8 cellular contexts compared by ENCODE assay signal in the genomic region with DNA sequence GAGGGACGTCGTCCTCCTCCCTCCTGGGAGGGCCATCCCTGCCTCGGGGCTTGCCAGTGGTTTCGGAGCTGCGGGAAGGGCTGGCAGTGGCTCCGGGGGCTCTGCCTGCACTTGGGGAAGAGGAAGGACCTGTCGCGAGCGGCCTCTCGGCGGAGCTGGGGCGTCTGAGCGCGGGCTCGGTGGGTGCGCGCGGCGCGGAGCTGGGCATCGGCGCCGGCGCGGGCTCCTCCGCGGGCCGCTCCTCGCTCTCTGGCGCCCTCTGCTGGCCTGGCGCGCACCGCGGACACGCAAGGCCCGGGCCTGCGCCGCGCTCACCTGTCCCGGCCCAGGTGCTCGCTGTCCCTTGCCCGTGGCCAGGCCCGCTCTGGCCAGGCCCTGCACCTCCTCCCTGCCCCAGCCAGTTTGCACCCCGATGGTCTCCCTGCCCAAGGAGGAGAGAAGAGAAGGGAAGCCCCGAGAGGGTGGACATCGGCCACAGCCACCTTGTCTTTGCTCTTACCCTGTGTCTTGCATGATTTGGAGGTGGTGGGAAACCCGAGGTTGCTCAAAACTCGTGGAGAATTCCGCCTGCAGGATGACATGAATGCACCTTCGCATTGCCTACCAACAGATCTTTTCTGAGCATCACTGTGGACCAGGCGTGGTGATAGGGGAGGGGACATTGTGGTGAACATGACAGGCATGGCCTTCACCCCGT.
DNase-seq lines count a peak whose midpoint lies in the region; ATAC-seq, FAIRE-seq and TF ChIP-seq lines count a peak whose summit lies in the region.
"Not testable (repeated sequence)": the region's sequence is repeated elsewhere in the genome, so short reads cannot be mapped to it uniquely, and the experiment has no call there.

No MANE protein-coding gene starts in this region.

- not testable (repeated sequence) for ATAC-seq in thoracic aorta (ENCODE audit: insufficient number of reproducible peaks, low FRiP score, low read depth)

- not testable (repeated sequence) for H3K36me3 ChIP-seq in Loucy (ENCODE audit: insufficient read depth, low read length); SJCRH30; kidney (ENCODE audit: control insufficient read depth in 1 of 2, insufficient read depth in 2 of 2, low read length in 2 of 2); sigmoid colon; thoracic aorta

- intact Hi-C loops in kidney (cut with DNase I): not testable (repeated sequence)
- intact Hi-C loops in sigmoid colon (cut with DNase I): loop anchor here (2.0 kb wide), 1 partner anchor 123 kb away; no protein-coding TSS in a partner anchor

- H3K4me3 ChIP-seq in Loucy (ENCODE audit: low read length, poor library complexity, severe bottlenecking) (peak overlapping the region; percentile 60), kidney (ENCODE audit: low read length in 2 of 2) (peak overlapping the region in 1 of 2 donors; percentile 39), sigmoid colon (peak overlapping the region; percentile 22 to 49 (median 42)), thoracic aorta (peak overlapping the region; percentile 60)
- H3K4me3 ChIP-seq in SJCRH30: not testable (repeated sequence)

- not testable (repeated sequence) for H3K79me2 ChIP-seq in Loucy (ENCODE audit: insufficient read depth, low read length)

- TF ChIP-seq POLR2A in sigmoid colon (IDR thresholded peaks at IDR 0.05): not testable (repeated sequence)

- not testable (repeated sequence) for H3K9me3 ChIP-seq in Loucy (ENCODE audit: insufficient read depth, low read depth, low read length); SJCRH30 (replicated peaks); kidney (ENCODE audit: control insufficient read depth in 1 of 2, low read length in 2 of 2); sigmoid colon; thoracic aorta

- not testable (repeated sequence) for H3K27me3 ChIP-seq in Loucy (ENCODE audit: insufficient read depth, low read length, poor library complexity, severe bottlenecking); SJCRH30; thoracic aorta (replicated peaks; ENCODE audit: insufficient read depth)
- peaks cover 0 to 30% (median 0%) of the 10 kb centered on the region in 3 donors for H3K27me3 ChIP-seq in sigmoid colon

- not testable (repeated sequence) for H3K4me1 ChIP-seq in Loucy (ENCODE audit: insufficient read depth, low read length, poor library complexity, severe bottlenecking); SJCRH30; kidney (ENCODE audit: control insufficient read depth in 1 of 2, insufficient read depth in 1 of 2, low read depth in 1 of 2, low read length in 2 of 2); sigmoid colon; thoracic aorta (ENCODE audit: control insufficient read depth in 1 of 2, low read depth in 2 of 2)

- WGBS in sigmoid colon, 2 donors: 9 to 11% methylated on average over 52 of the region's 52 CpGs

- not testable (repeated sequence) for H3K9ac ChIP-seq in Loucy (ENCODE audit: low read depth, low read length, poor library complexity, severe bottlenecking); kidney (ENCODE audit: low read length in 2 of 2)

- DNase-seq in EH (ENCODE audit: low read depth) (peak; percentile 36), SJCRH30 (peak; percentile 46 to 59), kidney (peak; percentile 77)
- DNase-seq in activated T-cell treated with anti-CD3 and anti-CD28 coated beads, Interleukin-2, amount 50 U/mL, for 48 hours: peak; percentile 79 to 83
- DNase-seq in effector CD8-positive, alpha-beta T cell (lab: John Stamatoyannopoulos, UW): peak; percentile 45
- not testable (repeated sequence) for DNase-seq in sigmoid colon; thoracic aorta (ENCODE audit: low spot score)

- not testable (repeated sequence) for H3K9me2 ChIP-seq in Loucy (replicated peaks; ENCODE audit: low read depth, low read length)

- not testable (repeated sequence) for H3F3A ChIP-seq in Loucy (ENCODE audit: low read depth)

- TF ChIP-seq EP300 in sigmoid colon (IDR thresholded peaks at IDR 0.05): not testable (repeated sequence)

- TF ChIP-seq CTCF in Loucy (conservative IDR thresholded peaks at IDR 0.05; ENCODE audit: low read length) (peak; percentile 46), kidney (IDR thresholded peaks at IDR 0.05; ENCODE audit: borderline replicate concordance, extremely low read depth, insufficient read depth) (peak; percentile 92), sigmoid colon (IDR thresholded peaks at IDR 0.05) (peak in 3 of 4 experiments; percentile 7 to 56 (median 42)), thoracic aorta (IDR thresholded peaks at IDR 0.05) (peak; percentile 60)

- H3K27ac ChIP-seq in SJCRH30; kidney (ENCODE audit: low read depth in 2 of 2, low read length in 2 of 2); sigmoid colon; thoracic aorta: not testable (repeated sequence)

- FAIRE-seq in kidney (lab: Jason Lieb, UNC): not testable (repeated sequence)

- H2AFZ ChIP-seq in Loucy (ENCODE audit: low read length): peak overlapping the region; percentile 80

- not testable (repeated sequence) for H3K4me2 ChIP-seq in Loucy (ENCODE audit: low read depth, low read length, poor library complexity, severe bottlenecking)

- H4K20me1 ChIP-seq in Loucy (ENCODE audit: insufficient read depth, low read length, poor library complexity, severe bottlenecking): not testable (repeated sequence)

Comparison
In these comparisons a context has a peak if more than half of its experiments do, and no peak if none do; other contexts are left out.
1. CTCF ChIP-seq: peak in every context shown above with its lines; median percentile 92 in kidney; 60 in thoracic aorta; 46 in Loucy; 42 in sigmoid colon.